23 cellular contexts compared by ENCODE assay signal in genomic region chr5:130624805-130625204, GRCh38.
"Had no signal": no experiment of that assay in that cellular context is flagged by ENCODE, and none has a peak within 500 bp of the region (broad histone marks: within the 10 kb centered on the region; RNA-seq: fewer than 3 reads in every experiment).

No MANE protein-coding gene starts in this region.

- H3K27ac Mint-ChIP-seq: activated naive CD8-positive, alpha-beta T cell; memory B cell; naive B cell; T-helper 17 cell had no signal

- DNase-seq: activated CD4-positive, alpha-beta T cell treated with anti-CD3 and anti-CD28 coated beads for 1 hour; activated CD4-positive, alpha-beta T cell treated with anti-CD3 and anti-CD28 coated beads, Interleukin-2, amount 50 U/mL, for 48 hours; activated gamma-delta T cell treated with Interleukin-2 at 50 U/mL for 16 hours; body of pancreas; dermis blood vessel endothelial cell; effector memory CD4-positive, alpha-beta T cell; heart left ventricle; left ventricle myocardium superior; mucosa of descending colon; naive B cell; stimulated activated CD4-positive, alpha-beta T cell treated with anti-CD3 and anti-CD28 coated beads, Interleukin-12 subunit alpha, Interleukin-12 subunit beta, amount 100 ng/mL, for 4 hours; stimulated activated CD4-positive, alpha-beta T cell treated with anti-CD3 and anti-CD28 coated beads, Interleukin-1b, Interleukin-23, amount 100 ng/mL, for 48 hours; T-helper 17 cell; testis; upper lobe of left lung; WERI-Rb-1 had no signal

- H3K4me3 Mint-ChIP-seq: activated naive CD8-positive, alpha-beta T cell; memory B cell; naive B cell; neural crest cell; T-helper 17 cell had no signal

- H3K36me3 Mint-ChIP-seq: activated naive CD8-positive, alpha-beta T cell; memory B cell; naive B cell had no signal

- H3K4me1 ChIP-seq: body of pancreas, esophagus muscularis mucosa, gastroesophageal sphincter, heart left ventricle, prostate gland, right atrium auricular region, testis, upper lobe of left lung had no signal

- H3K27me3 ChIP-seq: body of pancreas, esophagus muscularis mucosa, gastroesophageal sphincter, heart left ventricle, right atrium auricular region, testis, upper lobe of left lung had no signal

- H3K27me3 Mint-ChIP-seq: activated naive CD8-positive, alpha-beta T cell; memory B cell; naive B cell; T-helper 17 cell had no signal

- H3K4me3 ChIP-seq: body of pancreas, esophagus muscularis mucosa, gastroesophageal sphincter, heart left ventricle, mucosa of descending colon, prostate gland, right atrium auricular region, testis, upper lobe of left lung had no signal

- H3K9me3 ChIP-seq: prostate gland, testis had no signal

- H3K27ac ChIP-seq: body of pancreas, esophagus muscularis mucosa, gastroesophageal sphincter, heart left ventricle, prostate gland, right atrium auricular region, testis, upper lobe of left lung, WERI-Rb-1 had no signal

- ATAC-seq: body of pancreas, gastroesophageal sphincter, heart left ventricle, left ventricle myocardium superior, mucosa of descending colon, T-helper 17 cell had no signal

- H3K36me3 ChIP-seq: esophagus muscularis mucosa, gastroesophageal sphincter, heart left ventricle, prostate gland, right atrium auricular region, upper lobe of left lung, WERI-Rb-1 had no signal

- H3K4me1 Mint-ChIP-seq: memory B cell, naive B cell, neural crest cell, T-helper 17 cell had no signal
